In the genomic region with DNA sequence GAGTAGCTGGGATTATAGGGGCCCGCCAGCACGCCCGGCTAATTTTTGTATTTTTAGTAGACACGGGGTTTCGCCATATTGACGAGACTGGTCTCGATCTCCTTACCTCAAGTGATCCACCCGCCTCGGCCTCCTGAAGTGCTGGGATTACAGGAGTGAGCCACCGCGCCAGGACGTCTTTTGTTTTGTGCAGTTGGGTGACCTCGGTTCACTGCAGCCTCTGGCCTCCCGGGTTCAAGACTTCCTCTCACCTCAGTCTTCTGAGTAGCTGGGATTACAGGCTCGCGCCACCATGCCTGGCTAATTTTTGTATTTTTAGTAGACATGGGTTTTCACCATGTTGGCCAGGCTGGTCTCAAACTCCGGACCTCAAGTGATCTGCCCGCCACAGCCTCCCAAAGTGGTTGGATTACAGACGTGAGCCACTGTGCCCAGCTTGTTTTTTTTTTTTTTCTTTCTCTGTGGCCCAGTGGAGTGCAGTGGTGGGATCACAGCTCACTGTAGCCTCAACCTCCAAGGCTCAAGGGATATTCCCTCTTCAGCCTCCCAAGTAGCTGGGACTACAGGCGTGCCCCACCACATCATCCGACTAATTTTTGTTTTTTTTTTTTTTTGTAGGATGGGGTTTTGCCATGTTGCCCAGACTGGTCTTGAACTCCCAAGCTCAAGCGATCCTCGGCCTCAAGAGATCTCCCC, we compare ENCODE assay signal across 8 cellular contexts. TPM values are rescaled to one million over a fixed set of nuclear protein-coding genes. Genes with fewer than 3 reads are reported as not detected.
DNase-seq lines count a peak whose midpoint lies in the region; ATAC-seq, FAIRE-seq and TF ChIP-seq lines count a peak whose summit lies in the region.
"Not testable (repeated sequence)": the region's sequence is repeated elsewhere in the genome, so short reads cannot be mapped to it uniquely, and the experiment has no call there.

No MANE protein-coding gene starts in this region.

- not testable (repeated sequence) for H3K27ac ChIP-seq in KMS-11
- H3K27ac ChIP-seq in keratinocyte (ENCODE audit: control insufficient read depth, insufficient read depth, low read length) (peak overlapping the region; percentile 78), thyroid gland (peak overlapping the region; percentile 71 to 94 (median 88))

- peaks cover 47% of the 10 kb centered on the region for H3K4me1 Mint-ChIP-seq in Calu3 (ENCODE audit: low read depth, unreplicated experiment)
- H3K4me1 Mint-ChIP-seq in T-cell: peaks cover 54 to 69% (median 62%) of the 10 kb centered on the region in 3 donors
- H3K4me1 Mint-ChIP-seq in activated naive CD8-positive, alpha-beta T cell treated with anti-CD3 and anti-CD28 coated beads for 36 hours: peaks cover 49% of the 10 kb centered on the region
- peaks cover 33% of the 10 kb centered on the region for H3K4me1 Mint-ChIP-seq in endothelial cell (ENCODE audit: unreplicated experiment)
- peaks cover 49% of the 10 kb centered on the region for H3K4me1 Mint-ChIP-seq in osteocyte (ENCODE audit: unreplicated experiment)

- CTCF ChIA-PET in Calu3 (lab: Charles Lee): interaction anchor here (0.5 to 2.5 kb wide), 14 partner anchors 13 to 1620 kb away, joined by 3 to 21 read pairs (median 3); partner anchors contain the start of gene ZC3H4
- CTCF ChIA-PET in T-cell (lab: Charles Lee): interaction anchor here (0.6 to 2.3 kb wide), 12 partner anchors 14 to 160 kb away, joined by 3 to 11 read pairs (median 5); partner anchors contain the start of gene ZC3H4 (in 1 of the 2)

- H3K9me3 Mint-ChIP-seq in Calu3 (ENCODE audit: low read depth, unreplicated experiment); T-cell; activated naive CD8-positive, alpha-beta T cell treated with anti-CD3 and anti-CD28 coated beads for 36 hours; endothelial cell (ENCODE audit: unreplicated experiment); osteocyte (ENCODE audit: unreplicated experiment): not testable (repeated sequence)

- H2AFZ ChIP-seq in KMS-11 (ENCODE audit: low read depth); keratinocyte (ENCODE audit: control insufficient read depth, low read length): not testable (repeated sequence)

- TF ChIP-seq CTCF in Calu3 (IDR thresholded peaks at IDR 0.05; ENCODE audit: unreplicated experiment); KMS-11 (conservative IDR thresholded peaks at IDR 0.05; ENCODE audit: low read depth, low read length); endothelial cell (IDR thresholded peaks at IDR 0.05; ENCODE audit: unreplicated experiment); keratinocyte (optimal IDR thresholded peaks at IDR 0.05 in 1 of 3, IDR thresholded peaks at IDR 0.05 in 1 of 3, conservative IDR thresholded peaks at IDR 0.05 in 1 of 3; ENCODE audit: extremely low read depth in 1 of 3, insufficient read depth in 2 of 3, low read length in 3 of 3); osteocyte (IDR thresholded peaks at IDR 0.05); thyroid gland (IDR thresholded peaks at IDR 0.05): not testable (repeated sequence)

- H3K4me1 ChIP-seq in KMS-11 (ENCODE audit: low read depth, poor library complexity, severe bottlenecking) (peaks cover 33% of the 10 kb centered on the region), thyroid gland (peaks cover 35 to 41% of the 10 kb centered on the region in 2 donors)
- H3K4me1 ChIP-seq in keratinocyte (ENCODE audit: control insufficient read depth, extremely low read depth, insufficient read depth, low read length): not testable (repeated sequence)

- not testable (repeated sequence) for H3K9me1 ChIP-seq in keratinocyte (ENCODE audit: control insufficient read depth, extremely low read depth, insufficient read depth, low read length)

- not testable (repeated sequence) for H3K9me3 ChIP-seq in keratinocyte (ENCODE audit: control insufficient read depth, low read depth, low read length); thyroid gland

- dilution Hi-C loops in keratinocyte (cut with MboI; ENCODE audit: extremely low pct_ligation_motif_present, low sequenced_read_pairs): not testable (repeated sequence)

- not testable (repeated sequence) for BruUV-seq in Calu3 (replicated peaks; lab: Mats Ljungman, UMichigan)

- not testable (repeated sequence) for H3K36me3 ChIP-seq in KMS-11 (ENCODE audit: insufficient read depth); keratinocyte (ENCODE audit: control insufficient read depth in 2 of 2, extremely low read depth in 1 of 2, insufficient read depth in 2 of 2, low read length in 2 of 2); thyroid gland

- POLR2A ChIA-PET in T-cell (lab: Charles Lee): interaction anchor here (0.6 to 0.9 kb wide), 2 partner anchors 84 to 93 kb away, joined by 3 to 9 read pairs; no protein-coding TSS in a partner anchor

- H3K4me2 ChIP-seq in KMS-11: peak overlapping the region; percentile 83
- H3K4me2 ChIP-seq in keratinocyte (ENCODE audit: control insufficient read depth, extremely low read depth, insufficient read depth, low read depth, low read length): peak overlapping the region; percentile 50

- DNase-seq in Calu3; T-cell; activated naive CD8-positive, alpha-beta T cell treated with anti-CD3 and anti-CD28 coated beads for 36 hours; endothelial cell (ENCODE audit: low spot score); keratinocyte (ENCODE audit: low read depth, low spot score); osteocyte (ENCODE audit: extremely low spot score, unreplicated experiment); thyroid gland: not testable (repeated sequence)

- not testable (repeated sequence) for H3K27me3 Mint-ChIP-seq in Calu3 (ENCODE audit: unreplicated experiment); T-cell; activated naive CD8-positive, alpha-beta T cell treated with anti-CD3 and anti-CD28 coated beads for 36 hours; osteocyte (ENCODE audit: unreplicated experiment)
- peaks cover 16% of the 10 kb centered on the region for H3K27me3 Mint-ChIP-seq in endothelial cell (ENCODE audit: unreplicated experiment)

- not testable (repeated sequence) for H3K27me3 ChIP-seq in KMS-11 (ENCODE audit: insufficient read depth, low read depth); keratinocyte (ENCODE audit: control insufficient read depth, extremely low read depth, insufficient read depth, low read length); thyroid gland

- intact Hi-C loops in Calu3 (cut with micrococcal nuclease; ENCODE audit: unreplicated experiment); thyroid gland (cut with DNase I): not testable (repeated sequence)

- H3K27ac Mint-ChIP-seq in Calu3 (ENCODE audit: unreplicated experiment) (peak overlapping the region; percentile 85), T-cell (peak overlapping the region in 1 of 2 donors; percentile 15), endothelial cell (ENCODE audit: unreplicated experiment) (peak overlapping the region; percentile 42), osteocyte (ENCODE audit: unreplicated experiment) (peak overlapping the region; percentile 97)
- peak overlapping the region; percentile 100 for H3K27ac Mint-ChIP-seq in activated naive CD8-positive, alpha-beta T cell treated with anti-CD3 and anti-CD28 coated beads for 36 hours

- 37 to 44% methylated on average over 23 of the region's 23 CpGs for WGBS in thyroid gland, 2 donors

- not testable (repeated sequence) for FAIRE-seq in keratinocyte (lab: Jason Lieb, UNC)

- H3K79me2 ChIP-seq in KMS-11 (ENCODE audit: insufficient read depth, low read depth): peaks cover 63% of the 10 kb centered on the region
- H3K79me2 ChIP-seq in keratinocyte (ENCODE audit: control insufficient read depth, insufficient read depth, low read length): peaks cover 61% of the 10 kb centered on the region

- not testable (repeated sequence) for H3K4me3 ChIP-seq in KMS-11 (IDR thresholded peaks at IDR 0.05; ENCODE audit: insufficient read depth, low read depth, low read length)
- H3K4me3 ChIP-seq in keratinocyte (ENCODE audit: control insufficient read depth in 2 of 3, extremely low read depth in 1 of 3, insufficient read depth in 2 of 3, low read depth in 1 of 3, low read length in 3 of 3) (peak overlapping the region; percentile 78 to 89 (median 79)), thyroid gland (replicated peaks in 1 of 3) (peak overlapping the region in 1 of 3 donors; percentile 60)

- not testable (repeated sequence) for ATAC-seq in T-cell (replicated peaks in 1 of 4)

- H3K36me3 Mint-ChIP-seq in Calu3 (ENCODE audit: insufficient read depth, unreplicated experiment) (peaks cover 60% of the 10 kb centered on the region), T-cell (peaks cover 18% of the 10 kb centered on the region), endothelial cell (ENCODE audit: low read depth, unreplicated experiment) (peaks cover 23% of the 10 kb centered on the region), osteocyte (ENCODE audit: unreplicated experiment) (peaks cover 11% of the 10 kb centered on the region)
- H3K36me3 Mint-ChIP-seq in activated naive CD8-positive, alpha-beta T cell treated with anti-CD3 and anti-CD28 coated beads for 36 hours: peaks cover 54% of the 10 kb centered on the region

- peaks cover 17% of the 10 kb centered on the region for H4K20me1 ChIP-seq in KMS-11 (ENCODE audit: insufficient read depth)
- not testable (repeated sequence) for H4K20me1 ChIP-seq in keratinocyte (ENCODE audit: control insufficient read depth, extremely low read depth, insufficient read depth, low read length)

- H3K9ac ChIP-seq in KMS-11 (peak overlapping the region; percentile 84; the same call in 1 of the 2 replicates), keratinocyte (ENCODE audit: control insufficient read depth, extremely low read depth, insufficient read depth, low read length) (peak overlapping the region; percentile 89)

- H3K4me3 Mint-ChIP-seq in Calu3 (ENCODE audit: low read depth, unreplicated experiment): peak overlapping the region; percentile 95
- peak overlapping the region; percentile 98 to 100 (median 99) for H3K4me3 Mint-ChIP-seq in T-cell
- H3K4me3 Mint-ChIP-seq in activated naive CD8-positive, alpha-beta T cell treated with anti-CD3 and anti-CD28 coated beads for 36 hours: peak overlapping the region; percentile 99
- H3K4me3 Mint-ChIP-seq in endothelial cell (ENCODE audit: unreplicated experiment): peak overlapping the region; percentile 100
- peak overlapping the region; percentile 99 for H3K4me3 Mint-ChIP-seq in osteocyte (ENCODE audit: unreplicated experiment)

- TF ChIP-seq POLR2A in thyroid gland (IDR thresholded peaks at IDR 0.05): not testable (repeated sequence)

RNA-seq across cellular contexts. Expression of gene SAE1, which starts 1.3 kb away (rescaled TPM):
- total RNA-seq in Calu3 (2022): 169 and 174 TPM in 2 replicates
- 10 to 100 TPM; 42.6 to 54.9 (median 44.0) TPM for total RNA-seq in T-cell
- 100 to 1,000 TPM; 141 to 149 TPM for total RNA-seq in activated naive CD8-positive, alpha-beta T cell treated with anti-CD3 and anti-CD28 coated beads for 36 hours
- total RNA-seq in endothelial cell (ENCODE audit: unreplicated experiment): 134 TPM
- polyA plus RNA-seq in keratinocyte: 58.7 to 107 TPM (median 102 TPM) in 3 replicates
- 22.6 TPM for polyA plus RNA-seq in keratinocyte (2011; ENCODE audit: low read depth)
- polyA plus RNA-seq in keratinocyte (2011; cell fraction: cytosol; rRNA removed): 78.1 and 80.2 TPM in 2 replicates
- 51.1 and 61.4 TPM in 2 replicates for polyA plus RNA-seq in keratinocyte (2011; cell fraction: nucleus; rRNA removed)
- polyA plus RNA-seq in keratinocyte (2012; ENCODE audit: low replicate concordance): 47.7 and 86.4 TPM in 2 replicates
- polyA minus RNA-seq in keratinocyte: 41.4 to 55.0 TPM (median 42.4 TPM) in 3 replicates
- polyA minus RNA-seq in keratinocyte (2011; cell fraction: cytosol; rRNA and poly(A)+ RNA removed): 32.4 TPM
- polyA minus RNA-seq in keratinocyte (2011; cell fraction: nucleus; rRNA and poly(A)+ RNA removed): 11.6 and 20.2 TPM in 2 replicates
- total RNA-seq in osteocyte: 96.6 and 110 TPM in 2 replicates
- 100 to 1,000 TPM in 3 of 4 donors, 10 to 100 TPM in 1; 79.5 to 119 (median 103) TPM for total RNA-seq in thyroid gland

RNA-seq across cellular contexts. Expression of gene ZC3H4, which starts 18.4 kb away (rescaled TPM):
- total RNA-seq in Calu3 (2022) (73.0 and 85.2 TPM in 2 replicates), T-cell (10 to 100 TPM; 64.0 to 81.4 (median 72.3) TPM), endothelial cell (ENCODE audit: unreplicated experiment) (56.7 TPM), osteocyte (53.1 and 60.2 TPM in 2 replicates), thyroid gland (10 to 100 TPM; 19.1 to 36.7 (median 31.3) TPM)
- total RNA-seq in activated naive CD8-positive, alpha-beta T cell treated with anti-CD3 and anti-CD28 coated beads for 36 hours: 100 to 1,000 TPM; 103 to 110 TPM
- 2.9 to 12.6 TPM (median 5.6 TPM) in 3 replicates for polyA plus RNA-seq in keratinocyte
- polyA plus RNA-seq in keratinocyte (2011; ENCODE audit: low read depth): 14.6 TPM
- polyA plus RNA-seq in keratinocyte (2011; cell fraction: cytosol; rRNA removed): 5.8 and 6.6 TPM in 2 replicates
- polyA plus RNA-seq in keratinocyte (2011; cell fraction: nucleus; rRNA removed): 21.0 and 21.7 TPM in 2 replicates
- polyA plus RNA-seq in keratinocyte (2012; ENCODE audit: low replicate concordance): 11.7 and 33.6 TPM in 2 replicates
- polyA minus RNA-seq in keratinocyte: 4.5 to 37.4 TPM (median 8.4 TPM) in 3 replicates
- polyA minus RNA-seq in keratinocyte (2011; cell fraction: cytosol; rRNA and poly(A)+ RNA removed): 13.8 TPM
- 13.6 and 27.9 TPM in 2 replicates for polyA minus RNA-seq in keratinocyte (2011; cell fraction: nucleus; rRNA and poly(A)+ RNA removed)
